In the genomic region with DNA sequence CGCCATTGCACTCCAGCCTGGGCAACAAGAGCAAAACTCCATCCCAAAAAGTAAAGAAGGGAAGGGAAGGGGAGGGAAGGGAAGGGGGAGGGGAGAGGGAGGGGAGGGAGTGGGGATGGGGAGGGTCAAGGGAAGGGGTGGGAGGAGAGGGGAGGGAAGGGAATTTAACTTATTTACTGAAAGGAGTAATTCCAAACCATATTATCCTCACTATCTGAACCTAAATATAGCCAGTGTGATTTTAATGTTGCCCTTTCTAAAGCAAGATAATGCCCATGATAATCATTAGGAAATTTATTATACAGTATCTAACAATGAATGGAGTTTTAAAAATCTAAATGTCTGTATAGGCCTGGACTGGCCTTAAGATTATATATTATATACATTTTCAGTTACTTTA, we compare ENCODE assay signal across 10 cellular contexts. TPM values are rescaled to one million over a fixed set of nuclear protein-coding genes. Genes with fewer than 3 reads are reported as not detected.
"Had no signal": no experiment of that assay in that cellular context is flagged by ENCODE, and none has a peak within 500 bp of the region (broad histone marks: within the 10 kb centered on the region; RNA-seq: fewer than 3 reads in every experiment).

No MANE protein-coding gene starts in this region.

- FAIRE-seq: HTR-8/SVneo, K562 had no signal

- H3K27ac ChIP-seq: HL-60, KMS-11 had no signal

- H3K9ac ChIP-seq: KMS-11 had no signal

- H3K4me2 ChIP-seq: KMS-11 had no signal

- ATAC-seq: K562 had no signal

- H3K4me3 ChIP-seq: K562 had no signal

- DNase-seq: IMR-90, KBM-7, KG1 had no signal

RNA-seq across cellular contexts. Expression of a gene that starts 8.5 kb away (rescaled TPM):
- total RNA-seq: HT-29, HT1080, IMR-90, K562 had no signal
- polyA plus RNA-seq: IgD-negative memory B cell, IMR-90, K562 had no signal
